ENCODE assay signal across 14 cellular contexts in the genomic region with DNA sequence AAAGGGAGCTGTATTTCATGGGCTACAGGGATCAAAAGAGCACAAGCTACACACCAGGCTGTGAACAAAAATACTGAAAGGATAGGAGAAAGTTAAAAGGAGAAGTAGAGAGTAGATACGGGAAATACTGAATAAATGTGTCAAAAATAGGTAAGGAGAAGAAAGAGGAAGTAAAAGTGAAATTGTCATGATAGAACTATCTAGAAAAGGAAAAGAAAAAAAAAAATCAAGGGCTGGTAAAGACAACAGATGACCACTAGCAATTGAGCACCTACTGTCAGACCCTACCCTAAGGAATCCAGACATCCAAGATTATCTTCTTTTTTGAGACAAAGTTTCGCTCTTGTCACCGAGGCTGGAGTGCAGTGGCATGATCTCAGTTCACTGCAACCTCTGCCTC. TPM values are rescaled to one million over a fixed set of nuclear protein-coding genes. Genes with fewer than 3 reads are reported as not detected.
DNase-seq lines count a peak whose midpoint lies in the region; ATAC-seq and TF ChIP-seq lines count a peak whose summit lies in the region.
"Had no signal": no experiment of that assay in that cellular context is flagged by ENCODE, and none has a peak within 500 bp of the region (broad histone marks: within the 10 kb centered on the region; RNA-seq: fewer than 3 reads in every experiment).

No MANE protein-coding gene starts in this region.

- CTCF ChIA-PET in activated B cell treated with CpG ODN at 0.5 μM for 24 hours (lab: Charles Lee): no interaction called here
- CTCF ChIA-PET in activated CD8-positive, alpha-beta T cell treated with anti-CD3 and anti-CD28 coated beads, Interleukin-2, amount 10 ng/mL, durations not matched to agents 7 days and 5 days (lab: Charles Lee): no interaction called here

- peak overlapping the region; percentile 93 for H3K27ac Mint-ChIP-seq in activated B cell treated with CpG ODN at 0.5 μM for 24 hours
- H3K27ac Mint-ChIP-seq in activated CD8-positive, alpha-beta T cell treated with anti-CD3 and anti-CD28 coated beads, Interleukin-2, amount 10 ng/mL, durations not matched to agents 7 days and 5 days: no peak overlapping the region
- H3K27ac Mint-ChIP-seq: nephron progenitor cell had no signal

- H3K9me3 ChIP-seq in osteoblast (ENCODE audit: low read depth, low read length): no peaks in the 10 kb centered on the region

- H3K9me3 Mint-ChIP-seq in activated B cell treated with CpG ODN at 0.5 μM for 24 hours: no peaks in the 10 kb centered on the region
- H3K9me3 Mint-ChIP-seq in activated CD8-positive, alpha-beta T cell treated with anti-CD3 and anti-CD28 coated beads, Interleukin-2, amount 10 ng/mL, durations not matched to agents 7 days and 5 days (ENCODE audit: insufficient read depth): no peaks in the 10 kb centered on the region
- H3K9me3 Mint-ChIP-seq: nephron progenitor cell had no signal

- H3K27me3 ChIP-seq in osteoblast (ENCODE audit: insufficient read depth, low read length): peaks cover 20% of the 10 kb centered on the region

- intact Hi-C loops in activated B cell treated with CpG ODN at 0.5 μM for 24 hours (cut with micrococcal nuclease): loop anchor here (2.0 to 5.0 kb wide), 4 partner anchors 199 to 1920 kb away; a partner anchor contains a TSS

- peaks cover 75% of the 10 kb centered on the region for H3K4me1 Mint-ChIP-seq in activated B cell treated with CpG ODN at 0.5 μM for 24 hours
- peaks cover 6% of the 10 kb centered on the region for H3K4me1 Mint-ChIP-seq in activated CD8-positive, alpha-beta T cell treated with anti-CD3 and anti-CD28 coated beads, Interleukin-2, amount 10 ng/mL, durations not matched to agents 7 days and 5 days (ENCODE audit: low read depth)

- POLR2A ChIA-PET in activated B cell treated with CpG ODN at 0.5 μM for 24 hours (lab: Charles Lee): interaction anchor here (0.6 to 4.8 kb wide), 7 partner anchors 7 to 271 kb away, joined by 3 to 48 read pairs (median 3); a partner anchor contains a TSS
- POLR2A ChIA-PET in activated CD8-positive, alpha-beta T cell treated with anti-CD3 and anti-CD28 coated beads, Interleukin-2, amount 10 ng/mL, durations not matched to agents 7 days and 5 days (lab: Charles Lee): no interaction called here

- no peak for TF ChIP-seq CTCF in activated B cell treated with CpG ODN at 0.5 μM for 24 hours (IDR thresholded peaks at IDR 0.05)
- TF ChIP-seq CTCF in osteoblast (IDR thresholded peaks at IDR 0.05; ENCODE audit: extremely low read depth, low read depth, low read length): no peak

- no peaks in the 10 kb centered on the region for H3K36me3 ChIP-seq in osteoblast (ENCODE audit: insufficient read depth, low read length)

- H3K4me1 ChIP-seq in osteoblast (ENCODE audit: insufficient read depth, low read length): peaks cover 4% of the 10 kb centered on the region

- H3K27me3 Mint-ChIP-seq in activated B cell treated with CpG ODN at 0.5 μM for 24 hours: no peaks in the 10 kb centered on the region
- H3K27me3 Mint-ChIP-seq in activated CD8-positive, alpha-beta T cell treated with anti-CD3 and anti-CD28 coated beads, Interleukin-2, amount 10 ng/mL, durations not matched to agents 7 days and 5 days (ENCODE audit: low read depth): peaks cover 33% of the 10 kb centered on the region

- no peak overlapping the region for H2AFZ ChIP-seq in osteoblast (ENCODE audit: low read length)

- H3K79me2 ChIP-seq in osteoblast (ENCODE audit: insufficient read depth, low read length): no peaks in the 10 kb centered on the region

- H3K4me3 Mint-ChIP-seq in activated B cell treated with CpG ODN at 0.5 μM for 24 hours: peak overlapping the region; percentile 72
- H3K4me3 Mint-ChIP-seq in activated CD8-positive, alpha-beta T cell treated with anti-CD3 and anti-CD28 coated beads, Interleukin-2, amount 10 ng/mL, durations not matched to agents 7 days and 5 days: no peak overlapping the region
- H3K4me3 Mint-ChIP-seq: nephron progenitor cell had no signal

- peak; percentile 31 for ATAC-seq in GM18519 (IDR thresholded peaks at IDR 0.05; ENCODE audit: low FRiP score, unreplicated experiment)
- peak; percentile 33 for ATAC-seq in GM21737 (IDR thresholded peaks at IDR 0.05; ENCODE audit: unreplicated experiment)
- peak; percentile 51 for ATAC-seq in HG03460 (IDR thresholded peaks at IDR 0.05; ENCODE audit: unreplicated experiment)
- peak; percentile 42 for ATAC-seq in activated B cell treated with CpG ODN at 0.5 μM for 24 hours (ENCODE audit: low read depth)
- ATAC-seq in activated CD8-positive, alpha-beta T cell treated with anti-CD3 and anti-CD28 coated beads, Interleukin-2, amount 10 ng/mL, durations not matched to agents 7 days and 5 days: no peak
- ATAC-seq: HCT116 had no signal

- no peak overlapping the region for H3K4me2 ChIP-seq in osteoblast (ENCODE audit: insufficient read depth, low read length)

- no peak for DNase-seq in activated B cell treated with CpG ODN at 0.5 μM for 24 hours
- DNase-seq in stimulated activated CD4-positive, alpha-beta T cell treated with anti-CD3 and anti-CD28 coated beads, Interleukin-1b, Interleukin-23, amount 100 ng/mL, for 48 hours: no peak
- DNase-seq in EL: no peak
- DNase-seq in activated CD8-positive, alpha-beta T cell treated with anti-CD3 and anti-CD28 coated beads, Interleukin-2, amount 10 ng/mL, durations not matched to agents 7 days and 5 days: no peak
- no peak for DNase-seq in osteoblast (ENCODE audit: insufficient read length, low spot score, missing footprints)
- DNase-seq: activated T-cell treated with anti-CD3 and anti-CD28 coated beads, Interleukin-2, amount 50 U/mL, for 1 hour; NCI-H2081; nephron progenitor cell; stimulated activated CD4-positive, alpha-beta T cell treated with anti-CD3 and anti-CD28 coated beads, Interleukin-4, amount 100 ng/mL, for 1 hour; SW 1271 had no signal

- H3K4me3 ChIP-seq in osteoblast (ENCODE audit: insufficient read depth, low read length): no peak overlapping the region

- peaks cover 59% of the 10 kb centered on the region for H3K36me3 Mint-ChIP-seq in activated B cell treated with CpG ODN at 0.5 μM for 24 hours (ENCODE audit: low read depth)
- no peaks in the 10 kb centered on the region for H3K36me3 Mint-ChIP-seq in activated CD8-positive, alpha-beta T cell treated with anti-CD3 and anti-CD28 coated beads, Interleukin-2, amount 10 ng/mL, durations not matched to agents 7 days and 5 days (ENCODE audit: low read depth)

- no peaks in the 10 kb centered on the region for H4K20me1 ChIP-seq in osteoblast (ENCODE audit: insufficient read depth, low read length)

- no peak overlapping the region for H3K27ac ChIP-seq in osteoblast (ENCODE audit: low read depth, low read length)

RNA-seq across cellular contexts. Expression of a gene that starts 4.8 kb away (rescaled TPM):
- total RNA-seq in activated B cell treated with CpG ODN at 0.5 μM for 24 hours (133 and 168 TPM in 2 replicates), osteoblast (6.5 and 7.4 TPM in 2 replicates)
- total RNA-seq in activated CD8-positive, alpha-beta T cell treated with anti-CD3 and anti-CD28 coated beads, Interleukin-2, amount 10 ng/mL, durations not matched to agents 7 days and 5 days: under 1 TPM in 1 of 2 experiments, not detected in 1; 0.21 TPM

Comparison
In these comparisons a context has a peak if more than half of its experiments do, and no peak if none do; other contexts are left out.
1. RNA of a gene that starts 4.8 kb away (total RNA-seq): 133 to 168 TPM in activated B cell treated with CpG ODN at 0.5 μM for 24 hours; 6.5 to 7.4 TPM in osteoblast and 0.21 TPM in activated CD8-positive, alpha-beta T cell treated with anti-CD3 and anti-CD28 coated beads, Interleukin-2, amount 10 ng/mL, durations not matched to agents 7 days and 5 days; every median in the first group is over 10 times any median in the second.